In the genomic region with DNA sequence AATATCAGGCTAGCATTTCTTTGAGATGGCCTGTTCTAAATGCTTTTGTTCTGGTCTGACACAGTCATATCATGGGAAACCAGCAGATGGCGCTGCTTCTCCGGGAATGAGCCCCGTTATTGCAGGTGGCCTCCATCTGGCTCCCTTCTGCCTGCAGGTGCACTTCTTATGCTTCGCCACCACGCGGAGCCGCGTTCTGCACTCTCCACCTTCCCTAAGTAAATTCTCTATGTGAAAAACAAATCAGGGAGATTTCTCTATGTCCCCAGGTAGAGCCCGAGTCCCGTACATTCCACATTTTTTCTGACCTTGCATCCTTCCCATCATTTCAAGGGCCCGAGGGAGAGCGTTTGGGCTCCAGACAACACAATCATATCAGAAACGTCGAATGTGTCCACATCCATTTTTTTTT, we compare ENCODE assay signal across 8 cellular contexts. TPM values are rescaled to one million over a fixed set of nuclear protein-coding genes. Genes with fewer than 3 reads are reported as not detected.
DNase-seq lines count a peak whose midpoint lies in the region; ATAC-seq lines count a peak whose summit lies in the region.

No MANE protein-coding gene starts in this region.

- no peaks in the 10 kb centered on the region for H4K20me1 ChIP-seq in BLaER1

- no peak overlapping the region for H3K27ac ChIP-seq in BLaER1

- peak; percentile 93 for ATAC-seq in HG03354 (IDR thresholded peaks at IDR 0.05; ENCODE audit: poor library complexity, severe bottlenecking, unreplicated experiment)
- peak; percentile 87 to 89 for ATAC-seq in activated CD4-positive, CD25-positive, alpha-beta regulatory T cell treated with anti-CD3 and anti-CD28 coated beads, Interleukin-2, amount 50 U/mL, for 24 hours
- ATAC-seq in left colon, result peak; percentile 99

- DNase-seq in GM19240 (ENCODE audit: insufficient read length, low spot score) (peak; percentile 85), NCI-H446 treated with DMSO at 0.1 percent for 48 hours (lab: John Stamatoyannopoulos, UW) (peak; percentile 56), cerebellar cortex (ENCODE audit: low spot score) (peak; percentile 95), left colon (peak; percentile 80 to 93)
- peak; percentile 89 for DNase-seq in stimulated activated CD4-positive, alpha-beta T cell treated with anti-CD3 and anti-CD28 coated beads, Interleukin-4, amount 100 ng/mL, for 24 hours

- H3K4me3 ChIP-seq in BLaER1, result no peak overlapping the region

- H3K4me2 ChIP-seq in BLaER1, result peak overlapping the region; percentile 6; the same call in 1 of the 2 replicates

- no peaks in the 10 kb centered on the region for H3K9me3 ChIP-seq in BLaER1

- peaks cover 54% of the 10 kb centered on the region for H3K4me1 ChIP-seq in BLaER1

- no peak overlapping the region for H3K9ac ChIP-seq in BLaER1

- intact Hi-C loops in left colon (cut with DNase I, micrococcal nuclease), result loop anchor here in 1 of 2 donors (5.0 to 10.0 kb wide), 3 partner anchors 211 to 874 kb away; no protein-coding TSS in a partner anchor

- H3K36me3 ChIP-seq in BLaER1, result no peaks in the 10 kb centered on the region

- no peaks in the 10 kb centered on the region for H3K27me3 ChIP-seq in BLaER1

RNA-seq across cellular contexts. Expression of a gene that starts 26.2 kb away (rescaled TPM):
- total RNA-seq in left colon, result 10 to 100 TPM; 47.4 to 56.4 TPM

RNA-seq across cellular contexts. Expression of a gene that starts 44.6 kb away (rescaled TPM):
- 10 to 100 TPM; 11.6 to 12.1 TPM for total RNA-seq in left colon
